ENCODE assay signal across 8 cellular contexts in the genomic region with DNA sequence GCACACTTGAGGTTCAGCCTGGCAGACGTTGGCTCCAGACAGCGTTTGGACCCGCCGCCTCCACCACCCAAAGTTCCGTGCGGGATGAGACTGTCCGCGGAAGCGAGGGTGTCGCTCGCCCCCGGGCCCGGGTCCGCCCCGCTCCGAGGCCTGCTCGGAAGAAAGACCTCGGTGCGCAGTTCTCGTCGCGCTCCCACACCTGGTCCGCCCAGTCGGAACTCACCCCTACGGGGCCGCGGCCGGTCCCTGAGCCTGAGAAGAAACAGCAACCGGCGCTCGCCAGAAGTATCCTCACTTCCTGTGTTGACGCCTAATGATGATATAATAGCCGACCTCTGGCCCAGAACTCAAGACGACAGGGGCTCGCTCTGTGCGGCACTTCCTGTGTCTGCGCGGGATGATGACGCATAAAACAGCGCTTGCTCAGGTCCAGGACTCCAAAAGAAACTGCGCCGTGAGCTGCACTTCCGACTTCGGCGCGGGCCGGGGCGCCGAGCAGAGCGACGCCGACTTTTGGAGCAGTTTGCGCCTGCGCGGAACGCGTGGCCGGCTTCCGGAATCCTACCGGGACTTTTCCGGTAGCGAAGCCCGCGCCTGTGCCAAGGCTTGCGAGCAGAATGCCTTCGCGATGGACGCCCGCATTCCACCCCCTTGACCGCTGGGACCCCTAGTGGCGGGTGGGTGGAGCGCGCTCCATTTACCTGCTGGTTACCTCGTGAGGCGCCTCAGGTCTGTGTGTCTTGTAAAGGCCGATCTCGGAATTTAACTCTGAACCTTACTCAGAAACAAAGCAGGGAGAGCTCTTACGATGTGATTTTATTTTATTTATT. TPM values are rescaled to one million over a fixed set of nuclear protein-coding genes. Genes with fewer than 3 reads are reported as not detected.
DNase-seq lines count a peak whose midpoint lies in the region; ATAC-seq and TF ChIP-seq lines count a peak whose summit lies in the region.
"Not testable (repeated sequence)": the region's sequence is repeated elsewhere in the genome, so short reads cannot be mapped to it uniquely, and the experiment has no call there.

A gene (minus strand): TSS at position 323 of the 830 bp plus-strand sequence. CDS start 1,539 bp downstream, outside the sequence.

- not testable (repeated sequence) for H3K27me3 Mint-ChIP-seq in naive thymus-derived CD4-positive, alpha-beta T cell; stimulated activated naive B cell treated with anti-CD40 and anti-IgM and Interleukin-4, amounts not matched to agents 10 μg/mL and 1 μg/mL and 100 μg/mL, for 72 hours

- intact Hi-C loops in naive thymus-derived CD4-positive, alpha-beta T cell (cut with micrococcal nuclease) = loop anchor here in 1 of 2 donors (2.0 to 5.0 kb wide), 4 partner anchors 31 to 185 kb away; a partner anchor contains a TSS

- H3K79me2 ChIP-seq in DND-41 (ENCODE audit: insufficient read depth, low read length) = peaks cover 20% of the 10 kb centered on the region

- H4K20me1 ChIP-seq in DND-41 (ENCODE audit: insufficient read depth, low read length) = not testable (repeated sequence)

- H3K4me3 Mint-ChIP-seq in naive thymus-derived CD4-positive, alpha-beta T cell = peak within 1 kb of the TSS; percentile 90 to 98 (median 94)
- peak within 1 kb of the TSS; percentile 95 to 99 for H3K4me3 Mint-ChIP-seq in stimulated activated naive B cell treated with anti-CD40 and anti-IgM and Interleukin-4, amounts not matched to agents 10 μg/mL and 1 μg/mL and 100 μg/mL, for 72 hours

- peak within 1 kb of the TSS; percentile 60 for H3K4me2 ChIP-seq in DND-41 (ENCODE audit: insufficient read depth, low read length)

- CTCF ChIA-PET in naive thymus-derived CD4-positive, alpha-beta T cell (lab: Charles Lee) = not testable (repeated sequence)

- H2AFZ ChIP-seq in DND-41 (ENCODE audit: low read depth, low read length) = peak within 1 kb of the TSS; percentile 88

- ATAC-seq in DND-41 (ENCODE audit: insufficient read depth, low read depth) (peak; percentile 98), GM21786 (IDR thresholded peaks at IDR 0.05; ENCODE audit: unreplicated experiment) (peak; percentile 86)
- peak; percentile 97 for ATAC-seq in naive thymus-derived CD4-positive, alpha-beta T cell
- ATAC-seq in stimulated activated naive B cell treated with anti-CD40 and anti-IgM and Interleukin-4, amounts not matched to agents 10 μg/mL and 1 μg/mL and 100 μg/mL, for 72 hours (replicated peaks) = peak; percentile 96 to 98

- H3K9me3 ChIP-seq in DND-41 (ENCODE audit: insufficient read depth, low read length, severe bottlenecking); KOPT-K1 (ENCODE audit: insufficient read depth, low read length, poor library complexity, severe bottlenecking); naive thymus-derived CD4-positive, alpha-beta T cell (ENCODE audit: control insufficient read depth in 2 of 3, low read length in 3 of 3): not testable (repeated sequence)

- H3K27me3 ChIP-seq in DND-41 (ENCODE audit: insufficient read depth, low read length, poor library complexity); naive thymus-derived CD4-positive, alpha-beta T cell (ENCODE audit: control insufficient read depth in 2 of 2, insufficient read depth in 2 of 2, low read length in 2 of 2): not testable (repeated sequence)

- H3K36me3 ChIP-seq in DND-41 (ENCODE audit: insufficient read depth, low read length) = peaks cover 23% of the 10 kb centered on the region
- peaks cover 31% of the 10 kb centered on the region for H3K36me3 ChIP-seq in KOPT-K1 (ENCODE audit: insufficient read depth, low read length)
- H3K36me3 ChIP-seq in naive thymus-derived CD4-positive, alpha-beta T cell (ENCODE audit: control insufficient read depth in 2 of 3, insufficient read depth in 3 of 3, low read length in 3 of 3) = peaks cover 1 to 25% (median 16%) of the 10 kb centered on the region in 3 experiments

- peak within 1 kb of the TSS; percentile 69 for H3K9ac ChIP-seq in DND-41 (ENCODE audit: low read depth, low read length)

- H3K4me3 ChIP-seq in DND-41 (ENCODE audit: low read depth in 1 of 2, low read length in 2 of 2) = peak within 1 kb of the TSS; percentile 84 to 85
- peak within 1 kb of the TSS; percentile 68 for H3K4me3 ChIP-seq in naive thymus-derived CD4-positive, alpha-beta T cell (ENCODE audit: low read length)

- peak within 1 kb of the TSS; percentile 94 to 99 (median 97) for H3K27ac Mint-ChIP-seq in naive thymus-derived CD4-positive, alpha-beta T cell
- H3K27ac Mint-ChIP-seq in stimulated activated naive B cell treated with anti-CD40 and anti-IgM and Interleukin-4, amounts not matched to agents 10 μg/mL and 1 μg/mL and 100 μg/mL, for 72 hours = peak within 1 kb of the TSS; percentile 99

- H3K36me3 Mint-ChIP-seq in naive thymus-derived CD4-positive, alpha-beta T cell = peaks cover 0 to 13% (median 10%) of the 10 kb centered on the region in 5 donors
- H3K36me3 Mint-ChIP-seq in stimulated activated naive B cell treated with anti-CD40 and anti-IgM and Interleukin-4, amounts not matched to agents 10 μg/mL and 1 μg/mL and 100 μg/mL, for 72 hours = peaks cover 12 to 14% of the 10 kb centered on the region in 2 donors

- POLR2A ChIA-PET in naive thymus-derived CD4-positive, alpha-beta T cell (lab: Charles Lee) = interaction anchor here (0.7 to 1.3 kb wide), 5 partner anchors 31 to 577 kb away, joined by 3 to 5 read pairs (median 4); a partner anchor contains a TSS

- peaks cover 0 to 27% (median 20%) of the 10 kb centered on the region in 7 donors for H3K4me1 Mint-ChIP-seq in naive thymus-derived CD4-positive, alpha-beta T cell
- not testable (repeated sequence) for H3K4me1 Mint-ChIP-seq in stimulated activated naive B cell treated with anti-CD40 and anti-IgM and Interleukin-4, amounts not matched to agents 10 μg/mL and 1 μg/mL and 100 μg/mL, for 72 hours

- H3K27ac ChIP-seq in DND-41 (ENCODE audit: low read length) = peak within 1 kb of the TSS; percentile 84
- peak within 1 kb of the TSS; percentile 59 for H3K27ac ChIP-seq in KOPT-K1 (ENCODE audit: low read depth, low read length, poor library complexity, severe bottlenecking)
- peak within 1 kb of the TSS; percentile 90 for H3K27ac ChIP-seq in naive thymus-derived CD4-positive, alpha-beta T cell (ENCODE audit: low read depth, low read length)

- not testable (repeated sequence) for H3K9me3 Mint-ChIP-seq in naive thymus-derived CD4-positive, alpha-beta T cell; stimulated activated naive B cell treated with anti-CD40 and anti-IgM and Interleukin-4, amounts not matched to agents 10 μg/mL and 1 μg/mL and 100 μg/mL, for 72 hours

- DNase-seq in DND-41 = peak; percentile 98
- peak; percentile 100 for DNase-seq in RKO (ENCODE audit: low spot score)
- peak; percentile 97 for DNase-seq in activated T-helper 1 cell treated with Interleukin-2 at 50 U/mL for 16 hours (ENCODE audit: low read depth)
- peak; percentile 100 for DNase-seq in fibroblast of gingiva (ENCODE audit: low read depth)
- peak; percentile 89 to 100 (median 98) for DNase-seq in naive thymus-derived CD4-positive, alpha-beta T cell
- DNase-seq in stimulated activated naive B cell treated with anti-CD40 and anti-IgM and Interleukin-4, amounts not matched to agents 10 μg/mL and 1 μg/mL and 100 μg/mL, for 72 hours = peak; percentile 98

- peak; percentile 21 for TF ChIP-seq CTCF in DND-41 (IDR thresholded peaks at IDR 0.05; ENCODE audit: borderline replicate concordance, extremely low read depth, low read length, poor library complexity, severe bottlenecking)

- peaks cover 15% of the 10 kb centered on the region for H3K4me1 ChIP-seq in DND-41 (ENCODE audit: insufficient read depth, low read length)
- not testable (repeated sequence) for H3K4me1 ChIP-seq in naive thymus-derived CD4-positive, alpha-beta T cell (ENCODE audit: control insufficient read depth in 2 of 2, insufficient read depth in 2 of 2, low read length in 2 of 2)

RNA-seq across cellular contexts. Expression of the gene that starts here (rescaled TPM):
- 100 to 1,000 TPM in 4 of 5 experiments, 10 to 100 TPM in 1; 91.5 to 218 (median 157) TPM for total RNA-seq in naive thymus-derived CD4-positive, alpha-beta T cell
- polyA plus RNA-seq in naive thymus-derived CD4-positive, alpha-beta T cell = 10 to 100 TPM in 1 of 2 donors, 1 to 10 TPM in 1; 9.8 to 17.2 TPM

Comparison
In these comparisons a context has a peak if more than half of its experiments do, and no peak if none do; other contexts are left out.
1. Peak in every context shown above with its lines: DNase-seq, ATAC-seq, H3K4me3 ChIP-seq and H3K27ac ChIP-seq.